Comparison of ENCODE assay signal across 8 cellular contexts in the genomic region with DNA sequence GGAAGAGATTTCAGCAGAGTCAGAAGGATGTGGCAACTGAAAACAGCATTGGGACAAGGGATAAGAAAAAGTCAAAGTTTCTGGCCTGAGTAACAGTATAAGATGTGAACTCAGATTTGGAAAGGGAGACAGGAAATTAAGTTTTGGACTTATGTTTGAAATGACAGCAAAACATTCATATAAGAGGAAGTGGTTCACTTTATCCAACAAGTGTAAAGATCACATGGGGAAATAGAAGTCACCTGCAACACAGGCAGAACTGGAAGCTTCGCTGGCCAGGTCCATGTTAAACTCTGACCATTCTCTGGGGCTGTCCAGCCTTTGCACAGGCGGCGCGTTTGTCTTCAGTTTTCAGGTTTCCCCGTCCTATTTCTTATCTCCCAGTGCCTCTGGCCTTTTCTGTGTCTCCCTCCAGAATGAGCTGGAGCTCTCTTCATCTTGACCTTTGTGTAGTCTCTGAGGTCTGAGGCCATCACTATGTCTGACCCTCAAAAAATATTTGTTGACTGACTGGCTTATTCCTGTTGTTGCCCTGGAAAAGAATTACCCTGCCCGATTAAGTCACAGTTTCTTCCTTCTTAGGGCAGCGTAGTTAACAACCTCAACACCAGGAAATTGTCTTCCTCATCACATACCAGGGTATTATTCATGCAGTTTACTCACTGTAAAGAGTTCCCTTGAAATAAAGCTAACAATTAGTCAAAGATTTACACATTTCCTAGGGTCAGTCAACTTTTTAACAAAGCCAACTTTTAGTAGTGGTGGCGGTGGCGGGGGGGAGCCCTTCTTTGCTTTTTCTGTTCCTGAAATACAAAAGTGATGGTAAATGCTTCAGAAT. TPM values are rescaled to one million over a fixed set of nuclear protein-coding genes. Genes with fewer than 3 reads are reported as not detected.
A peak's percentile ranks its signal among the peaks of the same experiment; 100 is the strongest.
DNase-seq lines count a peak whose midpoint lies in the region; ATAC-seq and TF ChIP-seq lines count a peak whose summit lies in the region.

No MANE protein-coding gene starts in this region.

- TF ChIP-seq CTCF in WI38 (IDR thresholded peaks at IDR 0.05; ENCODE audit: low read depth, low read length): no peak

- ATAC-seq in HG03460 (IDR thresholded peaks at IDR 0.05; ENCODE audit: unreplicated experiment) (no peak), GM19452 (IDR thresholded peaks at IDR 0.05; ENCODE audit: unreplicated experiment) (no peak)

- H3K4me3 ChIP-seq in WI38 (ENCODE audit: low read depth, low read length): peak overlapping the region; percentile 58

- DNase-seq in A172 (ENCODE audit: low spot score): peak; percentile 76
- DNase-seq in HCEC 1CT: peak; percentile 91
- DNase-seq in fibroblast of gingiva (ENCODE audit: low read depth): peak; percentile 42
- DNase-seq in non-pigmented ciliary epithelial cell (ENCODE audit: low read depth): peak; percentile 51
- DNase-seq in NCI-H2196 treated with DMSO at 0.1 percent for 48 hours (lab: John Stamatoyannopoulos, UW; ENCODE audit: unreplicated experiment): no peak

RNA-seq across cellular contexts. Expression of a gene that starts 1.0 kb away (rescaled TPM):
- total RNA-seq in A172 (2014; rRNA removed; shearing (Covaris generic)): 16.0 and 16.4 TPM in 2 replicates
